In the genomic region with DNA sequence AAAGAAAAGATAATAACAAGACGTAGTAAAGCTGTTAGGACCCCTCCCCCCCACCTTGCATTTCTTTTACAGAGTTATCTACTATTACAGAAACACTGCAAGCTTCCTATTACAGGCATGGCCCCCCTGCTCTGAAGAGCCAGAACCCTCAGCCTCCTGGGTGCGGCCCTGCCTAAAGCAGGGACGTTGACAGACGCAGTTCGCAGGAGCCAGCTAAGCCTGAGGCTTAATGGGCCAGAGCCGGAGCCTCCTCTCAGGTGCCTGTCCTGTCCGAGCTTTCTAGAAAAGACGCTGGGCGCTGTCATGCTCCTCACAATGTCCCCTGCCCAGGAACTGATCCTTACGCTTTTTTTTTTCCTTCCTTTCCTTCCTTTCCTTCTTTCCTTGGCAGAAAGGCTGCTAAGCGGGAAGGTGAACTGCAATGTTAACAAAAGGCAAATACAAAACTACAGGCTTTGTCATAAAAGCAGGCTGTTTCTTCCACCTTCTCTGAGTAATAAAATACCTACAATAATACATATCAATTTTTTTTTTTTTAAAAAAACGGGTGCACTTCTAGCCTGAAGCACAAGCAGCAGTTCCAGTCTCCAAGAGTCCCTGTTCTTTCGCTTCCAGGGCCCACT, we compare ENCODE assay signal across 9 cellular contexts. TPM values are rescaled to one million over a fixed set of nuclear protein-coding genes. Genes with fewer than 3 reads are reported as not detected.
DNase-seq lines count a peak whose midpoint lies in the region; ATAC-seq and TF ChIP-seq lines count a peak whose summit lies in the region.
"Had no signal": no experiment of that assay in that cellular context is flagged by ENCODE, and none has a peak within 500 bp of the region (broad histone marks: within the 10 kb centered on the region; RNA-seq: fewer than 3 reads in every experiment).

No MANE protein-coding gene starts in this region.

- H3K23ac ChIP-seq in trophoblast cell (ENCODE audit: low read length): peak overlapping the region; percentile 1

- peaks cover 100% of the 10 kb centered on the region for H3K27me3 ChIP-seq in gastroesophageal sphincter
- peaks cover 59% of the 10 kb centered on the region for H3K27me3 ChIP-seq in trophoblast cell (ENCODE audit: insufficient read depth, low read length)

- H3K9ac ChIP-seq in trophoblast cell (ENCODE audit: low read length): no peak overlapping the region

- H3K79me2 ChIP-seq in trophoblast cell (ENCODE audit: control insufficient read depth, insufficient read depth, low read length, poor library complexity): no peaks in the 10 kb centered on the region

- H3K27ac ChIP-seq in gastroesophageal sphincter (no peak overlapping the region), trophoblast cell (ENCODE audit: low read depth, low read length) (no peak overlapping the region)

- H2AFZ ChIP-seq in trophoblast cell (ENCODE audit: insufficient read depth, low read length, poor library complexity): no peak overlapping the region

- no peak overlapping the region for H2BK120ac ChIP-seq in trophoblast cell (ENCODE audit: insufficient read depth, low read length, poor library complexity)

- H3K4me1 ChIP-seq in gastroesophageal sphincter (peaks cover 0 to 46% (median 32%) of the 10 kb centered on the region in 3 donors), trophoblast cell (ENCODE audit: control insufficient read depth in 1 of 2, insufficient read depth in 2 of 2, low read length in 2 of 2) (no peaks in the 10 kb centered on the region)

- no peak overlapping the region for H4K12ac ChIP-seq in trophoblast cell (ENCODE audit: low read depth, low read length)

- H2BK12ac ChIP-seq in trophoblast cell (ENCODE audit: low read length): no peak overlapping the region

- no peak overlapping the region for H3K18ac ChIP-seq in trophoblast cell (ENCODE audit: low read length)

- H3K36me3 ChIP-seq in gastroesophageal sphincter (no peaks in the 10 kb centered on the region), trophoblast cell (ENCODE audit: control insufficient read depth in 1 of 2, insufficient read depth in 2 of 2, low read length in 2 of 2) (no peaks in the 10 kb centered on the region)

- ATAC-seq in gastroesophageal sphincter (no peak), GM18511 (IDR thresholded peaks at IDR 0.05; ENCODE audit: unreplicated experiment) (no peak), HG03097 (IDR thresholded peaks at IDR 0.05; ENCODE audit: low FRiP score, unreplicated experiment) (no peak), GM18517 (IDR thresholded peaks at IDR 0.05; ENCODE audit: unreplicated experiment) (no peak)

- peak; percentile 49 for DNase-seq in ELF-1 (ENCODE audit: low read depth, low spot score)
- peak; percentile 43 for DNase-seq in NCI-H526 treated with DMSO at 0.1 percent for 48 hours (lab: John Stamatoyannopoulos, UW)
- no peak for DNase-seq in trophoblast cell
- DNase-seq in NCI-H2171 treated with DMSO at 0.1 percent for 48 hours (lab: John Stamatoyannopoulos, UW): no peak
- DNase-seq: NCI-H524 had no signal

- TF ChIP-seq CTCF in gastroesophageal sphincter (IDR thresholded peaks at IDR 0.05): no peak

- 46 to 48% methylated on average over 2 to 8 of the region's 13 CpGs for WGBS in gastroesophageal sphincter (ENCODE audit: low coverage in 1 of 2), 2 donors
- WGBS in trophoblast cell (ENCODE audit: extremely low coverage, insufficient coverage, insufficient read length): no CpG with 5 or more reads among the region's 13 CpGs

- H2AK5ac ChIP-seq in trophoblast cell (ENCODE audit: low read length): no peak overlapping the region

- no peak overlapping the region for H4K91ac ChIP-seq in trophoblast cell (ENCODE audit: low read depth, low read length)

- no peak for TF ChIP-seq POLR2A in gastroesophageal sphincter (IDR thresholded peaks at IDR 0.05)

- peak overlapping the region; percentile 53 for H3K4me2 ChIP-seq in trophoblast cell (ENCODE audit: low read length)

- H3K79me1 ChIP-seq in trophoblast cell (ENCODE audit: low read length): no peaks in the 10 kb centered on the region

- no peak overlapping the region for H2BK5ac ChIP-seq in trophoblast cell (ENCODE audit: low read depth, low read length, poor library complexity)

- H3K9me3 ChIP-seq in gastroesophageal sphincter: peaks cover 0 to 10% (median 0%) of the 10 kb centered on the region in 3 donors
- H3K9me3 ChIP-seq in trophoblast cell (ENCODE audit: insufficient read depth, low read depth, low read length): peaks cover 4% of the 10 kb centered on the region

- H3K4me3 ChIP-seq in gastroesophageal sphincter: peak overlapping the region; percentile 6 to 53
- H3K4me3 ChIP-seq in trophoblast cell (ENCODE audit: low read depth, low read length): no peak overlapping the region

- no peak overlapping the region for H4K8ac ChIP-seq in trophoblast cell (ENCODE audit: low read depth, low read length)

- H3K14ac ChIP-seq in trophoblast cell (ENCODE audit: low read length): no peak overlapping the region

- no peak for TF ChIP-seq EP300 in gastroesophageal sphincter (IDR thresholded peaks at IDR 0.05)

- no peak overlapping the region for H3K4ac ChIP-seq in trophoblast cell (ENCODE audit: low read depth, low read length)

RNA-seq across cellular contexts. Expression of a gene that starts 11.4 kb away (rescaled TPM):
- total RNA-seq in gastroesophageal sphincter: not detected
- 0.07 and 0.10 TPM in 2 replicates for polyA plus RNA-seq in trophoblast cell (2013)

RNA-seq across cellular contexts. Expression of a gene that starts 49.6 kb away (rescaled TPM):
- 10 to 100 TPM; 15.1 to 20.7 (median 17.1) TPM for total RNA-seq in gastroesophageal sphincter
- polyA plus RNA-seq in trophoblast cell (2013): 8.4 and 9.2 TPM in 2 replicates

Comparison
In these comparisons a context has a peak if more than half of its experiments do, and no peak if none do; other contexts are left out.
1. DNase-seq: peak in ELF-1 (single experiment) and NCI-H526 treated with DMSO at 0.1 percent for 48 hours (single experiment); none in trophoblast cell (0 of 2) and NCI-H2171 treated with DMSO at 0.1 percent for 48 hours (single experiment).